ENCODE assay signal across 8 cellular contexts in the genomic region with DNA sequence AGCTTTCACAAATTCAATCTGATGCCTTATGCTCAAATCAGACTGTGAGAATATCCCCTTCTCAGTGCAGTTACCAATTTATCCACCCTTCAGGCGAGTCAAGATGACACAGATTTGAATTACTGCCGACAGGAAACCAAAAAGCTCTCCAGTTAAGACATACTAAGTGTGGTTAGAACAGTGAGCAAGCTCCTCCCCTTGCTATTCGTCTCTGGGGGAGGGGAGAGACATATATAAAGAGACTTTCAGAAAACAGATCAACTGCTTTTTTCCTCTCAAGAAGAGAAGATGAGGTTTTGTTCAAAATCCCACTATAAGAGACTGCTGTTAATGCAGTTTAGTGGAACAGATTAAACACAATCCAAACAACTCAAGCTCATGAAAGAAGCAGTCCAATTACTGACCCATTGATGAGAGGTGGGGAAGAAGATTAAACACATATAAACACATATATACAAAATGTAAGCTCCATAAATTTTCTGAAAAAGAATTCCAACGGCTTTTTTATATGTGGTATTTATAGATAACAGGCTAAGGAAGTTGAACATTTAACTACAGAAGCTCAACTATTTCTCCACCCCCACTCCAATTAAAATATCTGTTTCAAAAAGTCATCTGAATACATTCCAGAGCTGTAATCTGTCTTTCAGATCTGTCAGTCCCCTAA.
DNase-seq lines count a peak whose midpoint lies in the region; ATAC-seq, FAIRE-seq and TF ChIP-seq lines count a peak whose summit lies in the region.

No MANE protein-coding gene starts in this region.

- H3K4me1 ChIP-seq in SJSA1 (replicated peaks) (peaks cover 45% of the 10 kb centered on the region), ascending aorta (peaks cover 5 to 41% of the 10 kb centered on the region in 2 donors)

- intact Hi-C loops in ascending aorta (cut with DNase I): loop anchor here (2.0 to 5.0 kb wide), 2 partner anchors 21 to 87 kb away; no protein-coding TSS in a partner anchor

- H3K27ac ChIP-seq in SJSA1 (peak overlapping the region; percentile 58), ascending aorta (peak overlapping the region; percentile 79 to 92)

- TF ChIP-seq CTCF in ascending aorta (IDR thresholded peaks at IDR 0.05): no peak

- H3K4me3 ChIP-seq in SJSA1 (peak overlapping the region; percentile 25), ascending aorta (peak overlapping the region; percentile 37 to 50)

- H3K27me3 ChIP-seq in SJSA1 (replicated peaks): no peaks in the 10 kb centered on the region
- no peaks in the 10 kb centered on the region for H3K27me3 ChIP-seq in ascending aorta

- H3K36me3 ChIP-seq in SJSA1: peaks cover 8% of the 10 kb centered on the region; the same call in 1 of the 2 replicates
- no peaks in the 10 kb centered on the region for H3K36me3 ChIP-seq in ascending aorta

- H3K9me3 ChIP-seq in SJSA1 (replicated peaks): no peaks in the 10 kb centered on the region
- H3K9me3 ChIP-seq in ascending aorta: no peaks in the 10 kb centered on the region

- FAIRE-seq in GM12892 (lab: Jason Lieb, UNC): peak; percentile 89

- TF ChIP-seq POLR2A in GM12892 (IDR thresholded peaks at IDR 0.05; ENCODE audit: low read depth, low read length): peak; percentile 57; the same call in 1 of the 2 replicates

- DNase-seq in GM12892 (ENCODE audit: insufficient read length) (peak; percentile 36), SJSA1 (ENCODE audit: low read depth in 1 of 2, low spot score in 2 of 2) (peak in 1 of 2 experiments; percentile 65), ascending aorta (ENCODE audit: low spot score in 2 of 2) (no peak), iPS-NIHi7 (ENCODE audit: extremely low spot score) (peak; percentile 32), DMS153 treated with DMSO at 0.1 percent for 48 hours (lab: John Stamatoyannopoulos, UW; ENCODE audit: unreplicated experiment) (no peak), NCI-H1436 treated with DMSO at 0.1 percent for 48 hours (lab: John Stamatoyannopoulos, UW) (no peak)
- DNase-seq in stimulated activated CD8-positive, alpha-beta memory T cell treated with anti-CD3 and anti-CD28 coated beads, Interleukin-12 subunit alpha, Interleukin-12 subunit beta, amount 100 ng/mL, for 24 hours (ENCODE audit: extremely low read depth): peak; percentile 7

- ATAC-seq in HG02852 (IDR thresholded peaks at IDR 0.05; ENCODE audit: unreplicated experiment): peak; percentile 48

Comparison
In these comparisons a context has a peak if more than half of its experiments do, and no peak if none do; other contexts are left out.
1. DNase-seq: peak in GM12892 (single experiment), iPS-NIHi7 (single experiment) and stimulated activated CD8-positive, alpha-beta memory T cell treated with anti-CD3 and anti-CD28 coated beads, Interleukin-12 subunit alpha, Interleukin-12 subunit beta, amount 100 ng/mL, for 24 hours (single experiment); none in ascending aorta (0 of 2), DMS153 treated with DMSO at 0.1 percent for 48 hours (single experiment) and NCI-H1436 treated with DMSO at 0.1 percent for 48 hours (single experiment).